ENCODE assay signal across 9 cellular contexts in the genomic region with DNA sequence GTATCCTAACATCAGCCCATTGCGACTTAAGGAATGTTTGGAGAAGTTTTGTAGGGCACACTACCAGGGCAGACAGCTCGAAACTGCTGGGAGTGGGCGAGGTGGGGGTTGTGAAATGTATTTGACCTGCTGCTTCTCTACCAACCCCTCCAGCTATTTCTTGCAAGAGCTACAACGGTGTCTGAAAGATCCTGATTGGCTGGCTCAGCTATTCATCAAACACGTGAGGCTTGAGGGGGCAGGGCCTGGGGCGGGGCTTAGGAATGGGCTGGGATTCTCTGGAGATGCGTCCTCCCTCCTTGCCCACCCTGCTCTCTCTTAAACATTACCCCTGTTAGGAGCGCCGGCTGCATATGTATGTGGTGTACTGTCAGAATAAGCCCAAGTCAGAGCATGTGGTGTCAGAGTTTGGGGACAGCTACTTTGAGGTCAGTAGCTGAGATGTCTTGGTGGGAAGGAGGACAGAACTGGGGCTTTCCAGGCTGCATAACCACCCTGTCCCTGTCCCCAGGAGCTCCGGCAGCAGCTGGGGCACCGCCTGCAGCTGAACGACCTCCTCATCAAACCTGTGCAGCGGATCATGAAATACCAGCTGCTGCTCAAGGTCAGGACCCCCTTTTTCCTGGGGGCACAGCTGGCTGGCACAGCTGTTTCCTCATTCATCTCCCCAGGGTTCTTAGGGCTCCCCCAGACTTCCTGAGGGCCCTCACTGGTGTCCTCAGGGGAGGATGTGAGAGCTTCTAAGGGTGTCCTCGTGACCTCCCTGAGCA. TPM values are rescaled to one million over a fixed set of nuclear protein-coding genes. Genes with fewer than 3 reads are reported as not detected.
DNase-seq lines count a peak whose midpoint lies in the region; ATAC-seq, FAIRE-seq and TF ChIP-seq lines count a peak whose summit lies in the region.
"Had no signal": no experiment of that assay in that cellular context is flagged by ENCODE, and none has a peak within 500 bp of the region (broad histone marks: within the 10 kb centered on the region; RNA-seq: fewer than 3 reads in every experiment).

No MANE protein-coding gene starts in this region.

- no peak overlapping the region for H3K18ac ChIP-seq in trophoblast cell (ENCODE audit: low read length)

- no peaks in the 10 kb centered on the region for H3F3A ChIP-seq in PC-9 (ENCODE audit: insufficient read depth, low read depth)

- H4K8ac ChIP-seq in trophoblast cell (ENCODE audit: low read depth, low read length) = no peak overlapping the region

- H3K4me1 ChIP-seq in PC-9 (replicated peaks; ENCODE audit: insufficient read depth) (no peaks in the 10 kb centered on the region), trophoblast cell (ENCODE audit: control insufficient read depth in 1 of 2, insufficient read depth in 2 of 2, low read length in 2 of 2) (peaks cover 3 to 4% of the 10 kb centered on the region in 2 experiments)

- H3K9me2 ChIP-seq in PC-9 (ENCODE audit: insufficient read depth) = no peaks in the 10 kb centered on the region

- H3K9ac ChIP-seq in trophoblast cell (ENCODE audit: low read length) = no peak overlapping the region

- TF ChIP-seq CTCF in fibroblast of mammary gland (conservative IDR thresholded peaks at IDR 0.05; ENCODE audit: control insufficient read depth, insufficient read depth, low read depth, low read length) (no peak), PC-9 (conservative IDR thresholded peaks at IDR 0.05) (no peak), D721Med (IDR thresholded peaks at IDR 0.05; ENCODE audit: insufficient read depth, missing control alignments) (no peak)

- POLR2A ChIA-PET in PC-9 (lab: Charles Lee; ENCODE audit: unreplicated experiment) = no interaction called here

- H2AK5ac ChIP-seq in trophoblast cell (ENCODE audit: low read length) = no peak overlapping the region

- H3K27ac ChIP-seq in PC-9 (no peak overlapping the region), trophoblast cell (ENCODE audit: low read depth, low read length) (no peak overlapping the region)
- H3K27ac ChIP-seq: body of pancreas had no signal

- DNase-seq in G401 (ENCODE audit: low spot score) (peak; percentile 77), fibroblast of mammary gland (ENCODE audit: low read depth) (peak; percentile 47), PC-9 (no peak), NCI-H187 (lab: John Stamatoyannopoulos, UW) (no peak), trophoblast cell (no peak), D721Med (ENCODE audit: insufficient read length, low spot score) (no peak)

- BruUV-seq in PC-9 (replicated peaks; lab: Mats Ljungman, UMichigan) = no TSS peak

- H3K79me2 ChIP-seq in PC-9 (ENCODE audit: low read depth) = no peaks in the 10 kb centered on the region
- no peaks in the 10 kb centered on the region for H3K79me2 ChIP-seq in trophoblast cell (ENCODE audit: control insufficient read depth, insufficient read depth, low read length, poor library complexity)

- H3K23ac ChIP-seq in trophoblast cell (ENCODE audit: low read length) = no peak overlapping the region

- no peak overlapping the region for H4K12ac ChIP-seq in trophoblast cell (ENCODE audit: low read depth, low read length)

- H3K9me3 ChIP-seq in PC-9 (ENCODE audit: insufficient read depth, low read depth) (no peaks in the 10 kb centered on the region), trophoblast cell (ENCODE audit: insufficient read depth, low read depth, low read length) (peaks cover 5% of the 10 kb centered on the region)
- H3K9me3 ChIP-seq: body of pancreas had no signal

- H2BK120ac ChIP-seq in trophoblast cell (ENCODE audit: insufficient read depth, low read length, poor library complexity) = no peak overlapping the region

- H4K20me1 ChIP-seq in PC-9 (ENCODE audit: insufficient read depth) = no peaks in the 10 kb centered on the region

- peaks cover 6% of the 10 kb centered on the region for H3K79me1 ChIP-seq in trophoblast cell (ENCODE audit: low read length)

- in situ Hi-C loops in G401 (cut with HindIII; ENCODE audit: low sequenced_read_pairs) = no loop called here

- CTCF ChIA-PET in PC-9 (lab: Charles Lee) = no interaction called here

- no peak overlapping the region for H3K4ac ChIP-seq in trophoblast cell (ENCODE audit: low read depth, low read length)

- H2BK5ac ChIP-seq in trophoblast cell (ENCODE audit: low read depth, low read length, poor library complexity) = no peak overlapping the region

- WGBS in trophoblast cell (ENCODE audit: extremely low coverage, insufficient coverage, insufficient read length) = no CpG with 5 or more reads among the region's 14 CpGs

- no peak overlapping the region for H4K91ac ChIP-seq in trophoblast cell (ENCODE audit: low read depth, low read length)

- H3K36me3 ChIP-seq in PC-9 (ENCODE audit: low read depth) (no peaks in the 10 kb centered on the region), trophoblast cell (ENCODE audit: control insufficient read depth in 1 of 2, insufficient read depth in 2 of 2, low read length in 2 of 2) (peaks cover 0 to 4% of the 10 kb centered on the region in 2 experiments)

- no peak overlapping the region for H2AFZ ChIP-seq in PC-9
- H2AFZ ChIP-seq in trophoblast cell (ENCODE audit: insufficient read depth, low read length, poor library complexity) = no peak overlapping the region

- H3K4me3 ChIP-seq in fibroblast of mammary gland (ENCODE audit: control insufficient read depth, low read depth, low read length) (no peak overlapping the region), PC-9 (no peak overlapping the region), trophoblast cell (ENCODE audit: low read depth, low read length) (no peak overlapping the region)
- H3K4me3 ChIP-seq: body of pancreas had no signal

- intact Hi-C loops in PC-9 (cut with micrococcal nuclease; ENCODE audit: unreplicated experiment) = no loop called here

- H3K4me2 ChIP-seq in PC-9 = no peak overlapping the region
- no peak overlapping the region for H3K4me2 ChIP-seq in trophoblast cell (ENCODE audit: low read length)

- H3K14ac ChIP-seq in trophoblast cell (ENCODE audit: low read length) = no peak overlapping the region

- no peak for FAIRE-seq in D721Med (lab: Jason Lieb, UNC)

- ATAC-seq in GM19035 (IDR thresholded peaks at IDR 0.05; ENCODE audit: unreplicated experiment) = peak; percentile 55
- peak; percentile 70 for ATAC-seq in HG03354 (IDR thresholded peaks at IDR 0.05; ENCODE audit: poor library complexity, severe bottlenecking, unreplicated experiment)
- ATAC-seq: body of pancreas had no signal

- no peak overlapping the region for H2BK12ac ChIP-seq in trophoblast cell (ENCODE audit: low read length)

- H3K27me3 ChIP-seq in PC-9 (ENCODE audit: insufficient read depth, low read depth) (peaks cover 76% of the 10 kb centered on the region), trophoblast cell (ENCODE audit: insufficient read depth, low read length) (peaks cover 37% of the 10 kb centered on the region)

RNA-seq across cellular contexts. Expression of gene ARHGEF25, which starts 3.1 kb away (rescaled TPM):
- 4.6 and 5.7 TPM in 2 replicates for total RNA-seq in G401 (2014; rRNA removed; shearing (Covaris generic))
- 12.9 and 18.8 TPM in 2 replicates for total RNA-seq in PC-9 (2021)
- polyA plus RNA-seq in trophoblast cell (2013) = 2.3 and 2.6 TPM in 2 replicates

RNA-seq across cellular contexts. Expression of gene DTX3, which starts 9.7 kb away (rescaled TPM):
- total RNA-seq in G401 (2014; rRNA removed; shearing (Covaris generic)) = 21.9 and 23.0 TPM in 2 replicates
- total RNA-seq in PC-9 (2021) = 16.2 and 18.1 TPM in 2 replicates
- polyA plus RNA-seq in trophoblast cell (2013) = 13.0 and 13.2 TPM in 2 replicates

RNA-seq across cellular contexts. Expression of gene B4GALNT1, which starts 18.6 kb away (rescaled TPM):
- total RNA-seq in G401 (2014; rRNA removed; shearing (Covaris generic)) = 12.4 and 19.8 TPM in 2 replicates
- 15.0 and 17.9 TPM in 2 replicates for total RNA-seq in PC-9 (2021)
- 0.21 and 0.33 TPM in 2 replicates for polyA plus RNA-seq in trophoblast cell (2013)

RNA-seq across cellular contexts. Expression of gene PIP4K2C, which starts 23.4 kb away (rescaled TPM):
- total RNA-seq in G401 (2014; rRNA removed; shearing (Covaris generic)) = 19.4 and 25.2 TPM in 2 replicates
- 47.7 and 48.7 TPM in 2 replicates for total RNA-seq in PC-9 (2021)
- polyA plus RNA-seq in trophoblast cell (2013) = 31.5 and 32.2 TPM in 2 replicates

Comparison
In these comparisons a context has a peak if more than half of its experiments do, and no peak if none do; other contexts are left out.
1. DNase-seq: peak in G401 (single experiment) and fibroblast of mammary gland (single experiment); none in PC-9 (0 of 2), NCI-H187 (0 of 2), trophoblast cell (0 of 2) and D721Med (single experiment).